Comparison of ENCODE assay signal across 12 cellular contexts in the genomic region with DNA sequence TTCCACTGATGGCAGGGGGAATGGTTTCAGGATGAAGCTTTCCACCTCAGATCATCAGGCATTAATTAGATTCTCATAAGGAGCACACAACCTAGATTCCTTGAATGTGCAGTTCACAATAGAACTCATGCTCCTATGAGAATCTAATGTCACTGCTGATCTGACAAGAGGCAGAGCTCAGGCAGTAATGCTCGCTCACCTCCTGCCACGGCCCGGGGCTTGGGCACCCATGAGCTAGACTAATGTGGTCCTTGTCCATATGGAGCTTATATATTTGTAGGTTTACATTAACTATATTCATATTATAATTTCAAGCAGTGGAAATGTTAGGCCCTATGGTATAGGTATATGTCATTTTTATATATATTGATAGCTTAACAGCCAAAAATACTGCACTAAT. TPM values are rescaled to one million over a fixed set of nuclear protein-coding genes. Genes with fewer than 3 reads are reported as not detected.
"Had no signal": no experiment of that assay in that cellular context is flagged by ENCODE, and none has a peak within 500 bp of the region (broad histone marks: within the 10 kb centered on the region; RNA-seq: fewer than 3 reads in every experiment).

No MANE protein-coding gene starts in this region.

- H3K4me3 ChIP-seq: GM23248, GM23338, HAP-1 had no signal

- H3K27ac Mint-ChIP-seq: GM23338, H9, HFFc6 had no signal

- H3K9me3 Mint-ChIP-seq: GM23338, H9, HFFc6 had no signal

- ATAC-seq: GM23338, HCT116 had no signal

- H3K27ac ChIP-seq: GM23248 had no signal

- DNase-seq: GM23248, GOT3, H7, H9, HCEC 1CT, HFFc6 had no signal

- H3K4me1 Mint-ChIP-seq: GM23338, H9 had no signal

- FAIRE-seq: H1, H54 had no signal

- H3K4me3 Mint-ChIP-seq: GM23338, H9, HFFc6 had no signal

- H3K9me3 ChIP-seq: HAP-1 had no signal

RNA-seq across cellular contexts. Expression of a gene that starts 32.6 kb away (rescaled TPM):
- total RNA-seq: GM23248, H4, H7 had no signal
